8 cellular contexts compared by ENCODE assay signal in genomic region chr1:212288614-212289013, GRCh38. TPM values are rescaled to one million over a fixed set of nuclear protein-coding genes. Genes with fewer than 3 reads are reported as not detected.
DNase-seq lines count a peak whose midpoint lies in the region; ATAC-seq and TF ChIP-seq lines count a peak whose summit lies in the region.

No MANE protein-coding gene starts in this region.

- H3K4me3 ChIP-seq in muscle layer of duodenum (ENCODE audit: low read depth in 1 of 2, low read length in 2 of 2) = peak overlapping the region; percentile 12 to 40

- H3K27me3 Mint-ChIP-seq in CD4-positive, alpha-beta T cell = peaks cover 4% of the 10 kb centered on the region
- H3K27me3 Mint-ChIP-seq in IgD-negative memory B cell (no peaks in the 10 kb centered on the region), MCF 10A (ENCODE audit: insufficient read depth, unreplicated experiment) (no peaks in the 10 kb centered on the region)

- peaks cover 3 to 51% of the 10 kb centered on the region in 2 donors for H3K4me1 ChIP-seq in muscle layer of duodenum (ENCODE audit: control insufficient read depth in 1 of 2, insufficient read depth in 2 of 2, low read length in 2 of 2)

- H3K27ac Mint-ChIP-seq in CD4-positive, alpha-beta T cell = peak overlapping the region; percentile 65
- no peak overlapping the region for H3K27ac Mint-ChIP-seq in IgD-negative memory B cell
- no peak overlapping the region for H3K27ac Mint-ChIP-seq in MCF 10A (ENCODE audit: low read depth, unreplicated experiment)

- no peaks in the 10 kb centered on the region for H3K9me3 Mint-ChIP-seq in CD4-positive, alpha-beta T cell
- H3K9me3 Mint-ChIP-seq in IgD-negative memory B cell (no peaks in the 10 kb centered on the region), MCF 10A (ENCODE audit: unreplicated experiment) (no peaks in the 10 kb centered on the region)

- TF ChIP-seq CTCF in CD4-positive, alpha-beta T cell (IDR thresholded peaks at IDR 0.05) = no peak
- no peak for TF ChIP-seq CTCF in MCF 10A (IDR thresholded peaks at IDR 0.05; ENCODE audit: unreplicated experiment)

- peaks cover 71% of the 10 kb centered on the region for H3K4me1 Mint-ChIP-seq in CD4-positive, alpha-beta T cell (ENCODE audit: low read depth)
- H3K4me1 Mint-ChIP-seq in IgD-negative memory B cell (peaks cover 21 to 60% (median 39%) of the 10 kb centered on the region in 3 donors), MCF 10A (ENCODE audit: insufficient read depth, unreplicated experiment) (peaks cover 53% of the 10 kb centered on the region)

- no peak overlapping the region for H3K27ac ChIP-seq in CD4-positive, alpha-beta T cell (ENCODE audit: low read depth, low read length)
- no peak overlapping the region for H3K27ac ChIP-seq in muscle layer of duodenum (ENCODE audit: low read length)

- peaks cover 25% of the 10 kb centered on the region for H3K36me3 Mint-ChIP-seq in CD4-positive, alpha-beta T cell (ENCODE audit: low read depth)
- no peaks in the 10 kb centered on the region for H3K36me3 Mint-ChIP-seq in IgD-negative memory B cell
- H3K36me3 Mint-ChIP-seq in MCF 10A (ENCODE audit: insufficient read depth, unreplicated experiment) = no peaks in the 10 kb centered on the region

- BruUV-seq in MCF 10A (replicated peaks; lab: Mats Ljungman, UMichigan) = no TSS peak

- POLR2A ChIA-PET in CD4-positive, alpha-beta T cell (lab: Charles Lee) = interaction anchor here (3.4 kb wide), 1 partner anchor 253 kb away, joined by 50 read pairs; the partner anchor contains the start of genes DTL and INTS7
- POLR2A ChIA-PET in MCF 10A (lab: Yijun Ruan, JAX) = interaction anchor here (1.6 to 5.8 kb wide), 8 partner anchors 28 to 251 kb away, joined by 4 to 127 read pairs (median 16); partner anchors contain the start of genes DTL and INTS7

- peak overlapping the region; percentile 80 for H3K4me3 Mint-ChIP-seq in CD4-positive, alpha-beta T cell
- H3K4me3 Mint-ChIP-seq in IgD-negative memory B cell = peak overlapping the region; percentile 10 to 93 (median 58)
- H3K4me3 Mint-ChIP-seq in MCF 10A (ENCODE audit: unreplicated experiment) = peak overlapping the region; percentile 26

- no peaks in the 10 kb centered on the region for H3K36me3 ChIP-seq in muscle layer of duodenum (ENCODE audit: control insufficient read depth in 1 of 2, insufficient read depth in 2 of 2, low read length in 2 of 2)

- no peaks in the 10 kb centered on the region for H3K9me3 ChIP-seq in CD4-positive, alpha-beta T cell (ENCODE audit: control insufficient read depth, low read length)
- no peaks in the 10 kb centered on the region for H3K9me3 ChIP-seq in muscle layer of duodenum (ENCODE audit: control insufficient read depth in 1 of 2, low read length in 2 of 2)

- ATAC-seq in CD4-positive, alpha-beta T cell (ENCODE audit: poor library complexity) = no peak
- ATAC-seq in HG03571 (IDR thresholded peaks at IDR 0.05; ENCODE audit: unreplicated experiment) (no peak), HG03342 (IDR thresholded peaks at IDR 0.05; ENCODE audit: unreplicated experiment) (no peak), HG03354 (IDR thresholded peaks at IDR 0.05; ENCODE audit: poor library complexity, severe bottlenecking, unreplicated experiment) (no peak)

- intact Hi-C loops in CD4-positive, alpha-beta T cell (cut with DNase I, micrococcal nuclease) = loop anchor here (1.0 to 10.0 kb wide), 7 partner anchors 39 to 706 kb away; partner anchors contain the start of genes DTL (in 1 of the 2), INTS7 (in 1 of the 2), NEK2 (in 1 of the 2) and PACC1 (in 1 of the 2)
- intact Hi-C loops in MCF 10A (cut with micrococcal nuclease) = loop anchor here (5.0 kb wide), 3 partner anchors 154 to 504 kb away; partner anchors contain the start of genes LPGAT1, NSL1 and TATDN3

- DNase-seq in CD4-positive, alpha-beta T cell = no peak
- DNase-seq in MCF 10A (ENCODE audit: unreplicated experiment) (peak; percentile 62), A172 (ENCODE audit: low spot score) (no peak)

- CTCF ChIA-PET in CD4-positive, alpha-beta T cell (lab: Charles Lee) = no interaction called here
- CTCF ChIA-PET in MCF 10A (lab: Yijun Ruan, JAX) = interaction anchor here (0.6 to 7.7 kb wide), 6 partner anchors 167 to 257 kb away, joined by 3 to 278 read pairs (median 40); partner anchors contain the start of genes DTL and INTS7

- H3K27me3 ChIP-seq in CD4-positive, alpha-beta T cell (ENCODE audit: control insufficient read depth, insufficient read depth, low read length) = no peaks in the 10 kb centered on the region
- H3K27me3 ChIP-seq in muscle layer of duodenum (ENCODE audit: low read depth, low read length) = no peaks in the 10 kb centered on the region

RNA-seq across cellular contexts. Expression of gene PPP2R5A, which starts 3.4 kb away (rescaled TPM):
- 10 to 100 TPM; 44.3 to 46.2 TPM for total RNA-seq in CD4-positive, alpha-beta T cell
- polyA plus RNA-seq in IgD-negative memory B cell = 25.1 TPM
- 37.5 and 38.6 TPM in 2 replicates for total RNA-seq in MCF 10A (2022)
- 24.4 and 26.6 TPM in 2 replicates for total RNA-seq in A172 (2014; rRNA removed; shearing (Covaris generic))

Comparison
In these comparisons a context has a peak if more than half of its experiments do, and no peak if none do; other contexts are left out.
1. H3K4me3 Mint-ChIP-seq: peak in every context shown above with its lines; median percentile 80 in CD4-positive, alpha-beta T cell; 58 in IgD-negative memory B cell; 26 in MCF 10A.